In genomic region chr12:66624806-66625205, GRCh38 we compare ENCODE assay signal across 14 cellular contexts. TPM values are rescaled to one million over a fixed set of nuclear protein-coding genes. Genes with fewer than 3 reads are reported as not detected.
DNase-seq lines count a peak whose midpoint lies in the region; ATAC-seq, FAIRE-seq and TF ChIP-seq lines count a peak whose summit lies in the region.
"Had no signal": no experiment of that assay in that cellular context is flagged by ENCODE, and none has a peak within 500 bp of the region (broad histone marks: within the 10 kb centered on the region; RNA-seq: fewer than 3 reads in every experiment).

No MANE protein-coding gene starts in this region.

- TF ChIP-seq POLR2A in GM12892 (IDR thresholded peaks at IDR 0.05; ENCODE audit: low read depth, low read length) = no peak

- no peaks in the 10 kb centered on the region for H3K9me3 ChIP-seq in kidney (ENCODE audit: control insufficient read depth in 1 of 2, low read length in 2 of 2)

- intact Hi-C loops in kidney (cut with DNase I) (no loop called here), left ventricle myocardium superior (cut with micrococcal nuclease) (no loop called here)
- intact Hi-C loops in activated T-helper 2 cell treated with anti-CD3 and anti-CD28 coated beads, Interferon-gamma antibody, Interleukin-2, Interleukin-4, amounts not matched to agents 10 μg/mL and 5 μg/mL and 100 μg/mL, durations not matched to agents 14 hours and 24 hours and 36 hours (cut with micrococcal nuclease) = no loop called here

- no peak overlapping the region for H3K4me3 Mint-ChIP-seq in activated T-helper 2 cell treated with anti-CD3 and anti-CD28 coated beads, Interferon-gamma antibody, Interleukin-2, Interleukin-4, amounts not matched to agents 10 μg/mL and 5 μg/mL and 100 μg/mL, durations not matched to agents 14 hours and 24 hours and 36 hours (ENCODE audit: low read depth)
- H3K4me3 Mint-ChIP-seq: activated T-cell treated with anti-CD3 and anti-CD28 coated beads, Interleukin-2, amount 50 U/mL, for 72 hours; T-cell had no signal

- no peak for TF ChIP-seq CTCF in kidney (IDR thresholded peaks at IDR 0.05; ENCODE audit: borderline replicate concordance, extremely low read depth, insufficient read depth)

- no peaks in the 10 kb centered on the region for H3K4me1 ChIP-seq in kidney (ENCODE audit: control insufficient read depth in 1 of 2, insufficient read depth in 1 of 2, low read depth in 1 of 2, low read length in 2 of 2)

- FAIRE-seq in GM12892 (lab: Jason Lieb, UNC) = peak; percentile 78
- no peak for FAIRE-seq in kidney (lab: Jason Lieb, UNC)

- no peaks in the 10 kb centered on the region for H3K9me3 Mint-ChIP-seq in activated T-helper 2 cell treated with anti-CD3 and anti-CD28 coated beads, Interferon-gamma antibody, Interleukin-2, Interleukin-4, amounts not matched to agents 10 μg/mL and 5 μg/mL and 100 μg/mL, durations not matched to agents 14 hours and 24 hours and 36 hours
- H3K9me3 Mint-ChIP-seq: activated T-cell treated with anti-CD3 and anti-CD28 coated beads, Interleukin-2, amount 50 U/mL, for 72 hours; T-cell had no signal

- H3K27ac Mint-ChIP-seq in activated T-helper 2 cell treated with anti-CD3 and anti-CD28 coated beads, Interferon-gamma antibody, Interleukin-2, Interleukin-4, amounts not matched to agents 10 μg/mL and 5 μg/mL and 100 μg/mL, durations not matched to agents 14 hours and 24 hours and 36 hours = no peak overlapping the region
- H3K27ac Mint-ChIP-seq: activated T-cell treated with anti-CD3 and anti-CD28 coated beads, Interleukin-2, amount 50 U/mL, for 72 hours; T-cell had no signal

- no peak for DNase-seq in GM12892 (ENCODE audit: insufficient read length)
- no peak for DNase-seq in NCI-H446 treated with DMSO at 0.1 percent for 48 hours (lab: John Stamatoyannopoulos, UW)
- no peak for DNase-seq in kidney
- no peak for DNase-seq in left ventricle myocardium superior
- no peak for DNase-seq in activated T-helper 2 cell treated with anti-CD3 and anti-CD28 coated beads, Interferon-gamma antibody, Interleukin-2, Interleukin-4, amounts not matched to agents 10 μg/mL and 5 μg/mL and 100 μg/mL, durations not matched to agents 14 hours and 24 hours and 36 hours (ENCODE audit: low spot score)
- DNase-seq: activated CD4-positive, alpha-beta T cell treated with anti-CD3 and anti-CD28 coated beads for 48 hours; activated T-cell treated with anti-CD3 and anti-CD28 coated beads, Interleukin-2, amount 50 U/mL, for 72 hours; IMR-90; stimulated activated CD4-positive, alpha-beta T cell treated with anti-CD3 and anti-CD28 coated beads, Interleukin-1b, Interleukin-23, amount 100 ng/mL, for 48 hours; T-cell had no signal

- no peak overlapping the region for H3K9ac ChIP-seq in kidney (ENCODE audit: low read length in 2 of 2)

- no peaks in the 10 kb centered on the region for H3K36me3 Mint-ChIP-seq in activated T-helper 2 cell treated with anti-CD3 and anti-CD28 coated beads, Interferon-gamma antibody, Interleukin-2, Interleukin-4, amounts not matched to agents 10 μg/mL and 5 μg/mL and 100 μg/mL, durations not matched to agents 14 hours and 24 hours and 36 hours (ENCODE audit: low read depth)
- H3K36me3 Mint-ChIP-seq: T-cell had no signal

- H3K27me3 Mint-ChIP-seq in activated T-helper 2 cell treated with anti-CD3 and anti-CD28 coated beads, Interferon-gamma antibody, Interleukin-2, Interleukin-4, amounts not matched to agents 10 μg/mL and 5 μg/mL and 100 μg/mL, durations not matched to agents 14 hours and 24 hours and 36 hours (ENCODE audit: low read depth) = peaks cover 5% of the 10 kb centered on the region

- no peaks in the 10 kb centered on the region for H3K36me3 ChIP-seq in kidney (ENCODE audit: control insufficient read depth in 1 of 2, insufficient read depth in 2 of 2, low read length in 2 of 2)

- H3K4me3 ChIP-seq in kidney (ENCODE audit: low read length in 2 of 2) = no peak overlapping the region

- ATAC-seq in GM19452 (IDR thresholded peaks at IDR 0.05; ENCODE audit: unreplicated experiment) (peak; percentile 53), HG02840 (IDR thresholded peaks at IDR 0.05; ENCODE audit: low FRiP score, unreplicated experiment) (peak; percentile 52), HG03565 (IDR thresholded peaks at IDR 0.05; ENCODE audit: unreplicated experiment) (peak; percentile 66), left ventricle myocardium superior (no peak)
- ATAC-seq: activated T-cell treated with anti-CD3 and anti-CD28 coated beads, Interleukin-2, amount 50 U/mL, for 72 hours; T-cell had no signal

- H3K4me1 Mint-ChIP-seq in activated T-helper 2 cell treated with anti-CD3 and anti-CD28 coated beads, Interferon-gamma antibody, Interleukin-2, Interleukin-4, amounts not matched to agents 10 μg/mL and 5 μg/mL and 100 μg/mL, durations not matched to agents 14 hours and 24 hours and 36 hours (ENCODE audit: low read depth) = no peaks in the 10 kb centered on the region
- H3K4me1 Mint-ChIP-seq: T-cell had no signal

- no peak overlapping the region for H3K27ac ChIP-seq in kidney (ENCODE audit: low read depth in 2 of 2, low read length in 2 of 2)

RNA-seq across cellular contexts. Expression of gene GRIP1, which starts 54.1 kb away (rescaled TPM):
- polyA plus RNA-seq in GM12892 (2012; ENCODE audit: missing spikeins) = 0.13 TPM
- total RNA-seq in kidney = 18.4 TPM
- polyA plus RNA-seq in kidney (ENCODE audit: insufficient read depth, low read depth, low replicate concordance) = 3.9 TPM
- 7.7 TPM for total RNA-seq in left ventricle myocardium superior
- not detected in 2 replicates for total RNA-seq in activated T-helper 2 cell treated with anti-CD3 and anti-CD28 coated beads, Interferon-gamma antibody, Interleukin-2, Interleukin-4, amounts not matched to agents 10 μg/mL and 5 μg/mL and 100 μg/mL, durations not matched to agents 14 hours and 24 hours and 36 hours
- total RNA-seq: pulmonary artery endothelial cell had no signal
